Comparison of ENCODE assay signal across 1 cellular context in genomic region chr16:79768594-79768993, GRCh38.
TF ChIP-seq lines count a peak whose summit lies in the region.

No MANE protein-coding gene starts in this region.

TF ChIP-seq in liver, 16 proteins besides CTCF, POLR2A, EP300 and RAD21 (continued from another document):
- no peak for TF ChIP-seq ZBTB33 (IDR thresholded peaks at IDR 0.05)
- no peak for TF ChIP-seq HNF4G (IDR thresholded peaks at IDR 0.05)
- TF ChIP-seq HNF4A (conservative IDR thresholded peaks at IDR 0.05) = no peak
- TF ChIP-seq FOXA2 (IDR thresholded peaks at IDR 0.05) = no peak
- TF ChIP-seq, protein P1, sequence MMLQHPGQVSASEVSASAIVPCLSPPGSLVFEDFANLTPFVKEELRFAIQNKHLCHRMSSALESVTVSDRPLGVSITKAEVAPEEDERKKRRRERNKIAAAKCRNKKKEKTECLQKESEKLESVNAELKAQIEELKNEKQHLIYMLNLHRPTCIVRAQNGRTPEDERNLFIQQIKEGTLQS (IDR thresholded peaks at IDR 0.05) = no peak
- TF ChIP-seq GABPA (IDR thresholded peaks at IDR 0.05 in 1 of 2, conservative IDR thresholded peaks at IDR 0.05 in 1 of 2) = no peak
TF ChIP-seq in liver: peak in this region for 0.
